In genomic region chr7:98281757-98282652, GRCh38 we compare ENCODE assay signal across 8 cellular contexts. TPM values are rescaled to one million over a fixed set of nuclear protein-coding genes. Genes with fewer than 3 reads are reported as not detected.
A peak's percentile ranks its signal among the peaks of the same experiment; 100 is the strongest.
DNase-seq lines count a peak whose midpoint lies in the region; ATAC-seq, FAIRE-seq and TF ChIP-seq lines count a peak whose summit lies in the region.

No MANE protein-coding gene starts in this region.

- FAIRE-seq in K562 (lab: Jason Lieb, UNC): no peak
- FAIRE-seq in HepG2 (lab: Jason Lieb, UNC): no peak

- H3K4me1 ChIP-seq in K562 (replicated peaks in 1 of 2; ENCODE audit: control insufficient read depth in 2 of 2, insufficient read depth in 2 of 2, low read length in 2 of 2) (peaks cover 11 to 57% of the 10 kb centered on the region in 2 experiments; a peak in 4 of 5 replicates), HepG2 (ENCODE audit: insufficient read depth, low read length) (peaks cover 76% of the 10 kb centered on the region)

- H3K27me3 ChIP-seq in H7 (ENCODE audit: control insufficient read depth, insufficient read depth, low read length) (no peaks in the 10 kb centered on the region; the same call in 1 of the 2 replicates), K562 (ENCODE audit: control insufficient read depth in 2 of 2, insufficient read depth in 2 of 2, low read length in 2 of 2) (peaks cover 0 to 18% of the 10 kb centered on the region in 2 experiments; a peak in 2 of 5 replicates), HepG2 (ENCODE audit: control insufficient read depth in 1 of 2, insufficient read depth in 2 of 2, low read length in 2 of 2) (no peaks in the 10 kb centered on the region; a peak in 1 of 5 replicates)

- BruUV-seq in K562 (replicated peaks; lab: Mats Ljungman, UMichigan) (no TSS peak), HepG2 (replicated peaks; lab: Mats Ljungman, UMichigan) (no TSS peak)

- H3K27ac Mint-ChIP-seq in stimulated activated memory B cell treated with anti-CD40 and anti-IgM and Interleukin-4, amounts not matched to agents 10 μg/mL and 1 μg/mL and 100 μg/mL, for 72 hours: peak overlapping the region; percentile 93

- TF ChIP-seq EP300 in K562 (IDR thresholded peaks at IDR 0.05; ENCODE audit: low read length): no peak
- TF ChIP-seq EP300 in HepG2 (IDR thresholded peaks at IDR 0.05; ENCODE audit: low read depth in 2 of 2, low read length in 2 of 2): no peak
- no peak for TF ChIP-seq EP300 in HepG2 (CRISPR knock-in tag; IDR thresholded peaks at IDR 0.05; ENCODE audit: borderline replicate concordance)

- H3K4me1 Mint-ChIP-seq in stimulated activated memory B cell treated with anti-CD40 and anti-IgM and Interleukin-4, amounts not matched to agents 10 μg/mL and 1 μg/mL and 100 μg/mL, for 72 hours: peaks cover 40% of the 10 kb centered on the region

- TF ChIP-seq RAD21 in K562 (CRISPR knock-in tag; conservative IDR thresholded peaks at IDR 0.05 in 1 of 2, IDR thresholded peaks at IDR 0.05 in 1 of 2) (no peak), HepG2 (CRISPR knock-in tag; IDR thresholded peaks at IDR 0.05) (no peak)

- H3K9me3 Mint-ChIP-seq in stimulated activated memory B cell treated with anti-CD40 and anti-IgM and Interleukin-4, amounts not matched to agents 10 μg/mL and 1 μg/mL and 100 μg/mL, for 72 hours: no peaks in the 10 kb centered on the region

- H3K36me3 Mint-ChIP-seq in stimulated activated memory B cell treated with anti-CD40 and anti-IgM and Interleukin-4, amounts not matched to agents 10 μg/mL and 1 μg/mL and 100 μg/mL, for 72 hours: peaks cover 20% of the 10 kb centered on the region

- POLR2A ChIA-PET in K562 (lab: Yijun Ruan, JAX): no interaction called here
- POLR2A ChIA-PET in HepG2 (lab: Yijun Ruan, JAX): interaction anchor here (1.1 kb wide), 1 partner anchor 12 kb away, joined by 3 read pairs; no protein-coding TSS in a partner anchor

- H3K4me3 ChIP-seq in H7 (ENCODE audit: insufficient read depth, low read depth, low read length): peak overlapping the region; percentile 70
- peak overlapping the region; percentile 68 for H3K4me3 ChIP-seq in K562
- peak overlapping the region; percentile 65 to 85 (median 77) for H3K4me3 ChIP-seq in HepG2 (replicated peaks in 1 of 3; ENCODE audit: insufficient read depth in 1 of 3, low read depth in 2 of 3, low read length in 3 of 3)

- CTCF ChIA-PET in K562 (lab: Yijun Ruan, JAX; ENCODE audit: low intra/inter-chr PET ratio): no interaction called here
- CTCF ChIA-PET in HepG2 (lab: Yijun Ruan, JAX; ENCODE audit: low intra/inter-chr PET ratio, low total read pairs): no interaction called here

- ATAC-seq in GM18517 (IDR thresholded peaks at IDR 0.05; ENCODE audit: unreplicated experiment): peak; percentile 39
- peak; percentile 20 for ATAC-seq in K562
- ATAC-seq in HepG2: no peak
- ATAC-seq in stimulated activated memory B cell treated with anti-CD40 and anti-IgM and Interleukin-4, amounts not matched to agents 10 μg/mL and 1 μg/mL and 100 μg/mL, for 72 hours: peak; percentile 56

- TF ChIP-seq CTCF in K562 (IDR thresholded peaks at IDR 0.05 in 2 of 3, conservative IDR thresholded peaks at IDR 0.05 in 1 of 3; ENCODE audit: insufficient read depth in 2 of 3, low read depth in 1 of 3, low read length in 3 of 3): no peak
- no peak for TF ChIP-seq CTCF in HepG2 (CRISPR knock-in tag; IDR thresholded peaks at IDR 0.05)

- in situ Hi-C loops in K562 (cut with MboI) (loop anchor here (5.0 kb wide), 1 partner anchor 45 kb away; no protein-coding TSS in a partner anchor), HepG2 (cut with HindIII; ENCODE audit: extremely low pct_ligation_motif_present, low pct_unique_long_range_greater_than_20kb) (loop anchor here (5.0 kb wide), 1 partner anchor 135 kb away; no protein-coding TSS in a partner anchor)

- no peaks in the 10 kb centered on the region for H3K27me3 Mint-ChIP-seq in stimulated activated memory B cell treated with anti-CD40 and anti-IgM and Interleukin-4, amounts not matched to agents 10 μg/mL and 1 μg/mL and 100 μg/mL, for 72 hours

- H3K9me1 ChIP-seq in K562 (ENCODE audit: control insufficient read depth, insufficient read depth, low read length): no peaks in the 10 kb centered on the region

- H3K9me3 ChIP-seq in K562 (replicated peaks; ENCODE audit: control insufficient read depth, insufficient read depth, low read depth, low read length) (no peaks in the 10 kb centered on the region), HepG2 (ENCODE audit: low read length) (no peaks in the 10 kb centered on the region)

- H3K36me3 ChIP-seq in H7 (replicated peaks; ENCODE audit: control insufficient read depth, insufficient read depth, low read length) (no peaks in the 10 kb centered on the region), K562 (ENCODE audit: control insufficient read depth, insufficient read depth, low read length) (peaks cover 16% of the 10 kb centered on the region; the same call in 2 of the 3 replicates), HepG2 (replicated peaks in 1 of 2; ENCODE audit: control insufficient read depth in 1 of 2, insufficient read depth in 2 of 2, low read length in 2 of 2) (peaks cover 0 to 1% of the 10 kb centered on the region in 2 experiments; a peak in 2 of 5 replicates)

- peak overlapping the region; percentile 68; the same call in 2 of the 3 replicates for H3K27ac ChIP-seq in K562 (ENCODE audit: extremely low read depth, low read depth, low read length)
- peak overlapping the region; percentile 68 for H3K27ac ChIP-seq in HepG2 (ENCODE audit: extremely low read length, insufficient read depth, low read length)

- intact Hi-C loops in K562 (cut with micrococcal nuclease): no loop called here
- intact Hi-C loops in HepG2 (cut with micrococcal nuclease; ENCODE audit: unreplicated experiment): no loop called here

- peak overlapping the region; percentile 79 to 91; a peak in 3 of 4 replicates for H3K9ac ChIP-seq in K562 (ENCODE audit: insufficient read depth in 1 of 2, low read depth in 2 of 2, low read length in 2 of 2)
- peak overlapping the region; percentile 89 for H3K9ac ChIP-seq in HepG2 (ENCODE audit: insufficient read depth, low read depth, low read length)

- peaks cover 5% of the 10 kb centered on the region; the same call in 1 of the 2 replicates for H4K20me1 ChIP-seq in K562 (replicated peaks; ENCODE audit: control insufficient read depth, insufficient read depth, low read length)
- peaks cover 21% of the 10 kb centered on the region; the same call in 1 of the 2 replicates for H4K20me1 ChIP-seq in HepG2 (ENCODE audit: insufficient read depth, low read length)

- WGBS in K562 (ENCODE audit: insufficient coverage, low coverage, missing lambda C conversion rate): 23% methylated on average over 10 of the region's 80 CpGs
- 0% methylated on average over 2 of the region's 80 CpGs for WGBS in HepG2 (ENCODE audit: low lambda C conversion rate)

- H2AFZ ChIP-seq in K562 (ENCODE audit: low read depth, low read length): no peak overlapping the region
- H2AFZ ChIP-seq in HepG2 (ENCODE audit: low read length): no peak overlapping the region

- H3K79me2 ChIP-seq in K562 (ENCODE audit: control insufficient read depth, insufficient read depth, low read length): peaks cover 21% of the 10 kb centered on the region
- peaks cover 42% of the 10 kb centered on the region for H3K79me2 ChIP-seq in HepG2 (ENCODE audit: insufficient read depth, low read length)

- peak overlapping the region; percentile 86 for H3K4me3 Mint-ChIP-seq in stimulated activated memory B cell treated with anti-CD40 and anti-IgM and Interleukin-4, amounts not matched to agents 10 μg/mL and 1 μg/mL and 100 μg/mL, for 72 hours

- DNase-seq in H7 (peak; percentile 84), NCI-H69 (lab: John Stamatoyannopoulos, UW) (peak; percentile 59), K562 (ENCODE audit: extremely low read depth in 1 of 4, low spot score in 3 of 4) (peak in 3 of 4 experiments; percentile 26 to 45 (median 44)), HepG2 (ENCODE audit: low spot score) (no peak), DMS153 (lab: John Stamatoyannopoulos, UW) (no peak), NCI-H1105 treated with DMSO at 0.1 percent for 48 hours (lab: John Stamatoyannopoulos, UW) (no peak)

- TF ChIP-seq POLR2A in K562 (conservative IDR thresholded peaks at IDR 0.05) (no peak), HepG2 (IDR thresholded peaks at IDR 0.05; ENCODE audit: insufficient read depth in 1 of 2, low read depth in 2 of 2, low read length in 2 of 2) (no peak)

- peak overlapping the region; percentile 80 for H3K4me2 ChIP-seq in K562 (ENCODE audit: insufficient read depth, low read length)
- peak overlapping the region; percentile 92 for H3K4me2 ChIP-seq in HepG2 (ENCODE audit: low read depth, low read length)

RNA-seq across cellular contexts. Expression of gene BRI3, which starts 0.5 kb away (rescaled TPM):
- 32.8 and 41.7 TPM in 2 replicates for total RNA-seq in H7 (2014; rRNA removed; shearing (Covaris generic))
- total RNA-seq in K562 (2011; cell fraction: chromatin; rRNA removed; ENCODE audit: low replicate concordance): 12.6 and 25.0 TPM in 2 replicates
- total RNA-seq in K562 (2011; cell fraction: nucleolus; rRNA removed): 16.4 and 20.8 TPM in 2 replicates
- total RNA-seq in K562 (2011; cell fraction: nucleoplasm; rRNA removed): 21.3 and 23.7 TPM in 2 replicates
- 9.9 and 10.7 TPM in 2 replicates for total RNA-seq in K562 (2014; rRNA removed)
- total RNA-seq in K562 (2014; rRNA removed; fragmentation: Illumina TruSeq; extraction: Trizol): 11.9 and 21.6 TPM in 2 replicates
- total RNA-seq in K562 (2015; rRNA removed; fragmentation: Illumina TruSeq; extraction: Trizol): 29.1 and 29.8 TPM in 2 replicates
- total RNA-seq in K562 (2021): 55.1 and 57.4 TPM in 2 replicates
- 18.6 and 21.3 TPM in 2 replicates for polyA plus RNA-seq in K562 (2011; rRNA removed)
- polyA plus RNA-seq in K562 (2011; cell fraction: cytosol; rRNA removed): 24.1 and 28.7 TPM in 2 replicates
- polyA plus RNA-seq in K562 (2011; cell fraction: nucleus; rRNA removed): 16.2 and 18.7 TPM in 2 replicates
- polyA plus RNA-seq in K562 (2012): 46.4 and 129 TPM in 2 replicates
- 16.9 and 26.0 TPM in 2 replicates for polyA plus RNA-seq in K562 (2014; fragmentation: Illumina TruSeq; extraction: Trizol)
- polyA plus RNA-seq in K562 (2014; fragmentation: Nextera tagmentation; extraction: Ambion mirVana): 1 to 10 TPM; 4.3 to 5.7 TPM
- polyA plus RNA-seq in K562 (2014; rRNA removed): 23.1 and 39.8 TPM in 2 replicates
- polyA minus RNA-seq in K562 (2011; rRNA and poly(A)+ RNA removed): 8.9 and 9.1 TPM in 2 replicates
- polyA minus RNA-seq in K562 (2011; cell fraction: cytosol; rRNA and poly(A)+ RNA removed): 8.2 and 13.9 TPM in 2 replicates
- polyA minus RNA-seq in K562 (2011; cell fraction: nucleus; rRNA and poly(A)+ RNA removed): 9.2 and 11.0 TPM in 2 replicates
- 37.2 and 54.0 TPM in 2 replicates for total RNA-seq in HepG2 (2016; rRNA removed; fragmentation: Illumina TruSeq; extraction: Trizol)
- 362 and 379 TPM in 2 replicates for total RNA-seq in HepG2 (2016; cell fraction: cytosol; rRNA removed; fragmentation: Illumina TruSeq; extraction: Trizol; ENCODE audit: low read depth)
- 32.4 and 58.8 TPM in 2 replicates for total RNA-seq in HepG2 (2016; cell fraction: insoluble cytoplasmic fraction; rRNA removed; fragmentation: Illumina TruSeq; extraction: Trizol)
- total RNA-seq in HepG2 (2016; cell fraction: membrane; rRNA removed; fragmentation: Illumina TruSeq; extraction: Trizol): 234 and 253 TPM in 2 replicates
- total RNA-seq in HepG2 (2016; cell fraction: nucleus; rRNA removed; fragmentation: Illumina TruSeq; extraction: Trizol): 25.6 and 29.4 TPM in 2 replicates
- 103 and 113 TPM in 2 replicates for polyA plus RNA-seq in HepG2 (2011; rRNA removed)
- 80.0 TPM in 2 replicates for polyA plus RNA-seq in HepG2 (2011; cell fraction: cytosol; rRNA removed)
- polyA plus RNA-seq in HepG2 (2011; cell fraction: nucleus; rRNA removed): 27.5 and 33.8 TPM in 2 replicates
- polyA plus RNA-seq in HepG2 (2012): 83.2 and 95.1 TPM in 2 replicates
- 889 and 952 TPM in 2 replicates for polyA plus RNA-seq in HepG2 (2016; cell fraction: cytosol; fragmentation: Illumina TruSeq; extraction: Trizol; ENCODE audit: low read depth)
- 61.2 and 81.9 TPM in 2 replicates for polyA plus RNA-seq in HepG2 (2016; cell fraction: insoluble cytoplasmic fraction; fragmentation: Illumina TruSeq; extraction: Trizol; ENCODE audit: low read depth)
- 488 and 495 TPM in 2 replicates for polyA plus RNA-seq in HepG2 (2016; cell fraction: membrane; fragmentation: Illumina TruSeq; extraction: Trizol; ENCODE audit: low read depth)
- polyA plus RNA-seq in HepG2 (2016; cell fraction: nucleus; fragmentation: Illumina TruSeq; extraction: Trizol; ENCODE audit: insufficient read depth, low read depth): 59.1 and 78.9 TPM in 2 replicates
- polyA minus RNA-seq in HepG2 (2011; rRNA and poly(A)+ RNA removed; ENCODE audit: low replicate concordance): 61.6 and 63.3 TPM in 2 replicates
- polyA minus RNA-seq in HepG2 (2011; cell fraction: cytosol; rRNA and poly(A)+ RNA removed): 27.4 and 34.8 TPM in 2 replicates
- 22.8 and 23.6 TPM in 2 replicates for polyA minus RNA-seq in HepG2 (2011; cell fraction: nucleus; rRNA and poly(A)+ RNA removed)

RNA-seq across cellular contexts. Expression of gene TECPR1, which starts 30.0 kb away (rescaled TPM):
- total RNA-seq in H7 (2014; rRNA removed; shearing (Covaris generic)): 12.7 and 13.7 TPM in 2 replicates
- total RNA-seq in K562 (2011; cell fraction: chromatin; rRNA removed; ENCODE audit: low replicate concordance): 19.4 and 31.8 TPM in 2 replicates
- total RNA-seq in K562 (2011; cell fraction: nucleolus; rRNA removed): 12.4 and 19.8 TPM in 2 replicates
- 15.6 and 16.7 TPM in 2 replicates for total RNA-seq in K562 (2011; cell fraction: nucleoplasm; rRNA removed)
- total RNA-seq in K562 (2014; rRNA removed) (7.7 and 8.7 TPM in 2 replicates), K562 (2014; rRNA removed; fragmentation: Illumina TruSeq; extraction: Trizol) (2.1 and 4.1 TPM in 2 replicates), K562 (2015; rRNA removed; fragmentation: Illumina TruSeq; extraction: Trizol) (3.4 and 4.2 TPM in 2 replicates), K562 (2021) (10.5 and 15.0 TPM in 2 replicates), HepG2 (2016; rRNA removed; fragmentation: Illumina TruSeq; extraction: Trizol) (6.3 and 8.3 TPM in 2 replicates)
- polyA plus RNA-seq in K562 (2011; rRNA removed) (1.2 and 2.6 TPM in 2 replicates), K562 (2014; fragmentation: Illumina TruSeq; extraction: Trizol) (2.2 and 3.4 TPM in 2 replicates), K562 (2014; fragmentation: Nextera tagmentation; extraction: Ambion mirVana) (under 1 TPM; 0.17 to 0.18 TPM), K562 (2014; rRNA removed) (4.4 and 6.2 TPM in 2 replicates), HepG2 (2011; rRNA removed) (2.3 and 2.5 TPM in 2 replicates)
- polyA plus RNA-seq in K562 (2011; cell fraction: cytosol; rRNA removed): 0.83 and 1.5 TPM in 2 replicates
- 4.3 and 6.8 TPM in 2 replicates for polyA plus RNA-seq in K562 (2011; cell fraction: nucleus; rRNA removed)
- polyA plus RNA-seq in K562 (2012): 4.8 and 11.1 TPM in 2 replicates
- polyA minus RNA-seq in K562 (2011; rRNA and poly(A)+ RNA removed): 1.8 and 2.0 TPM in 2 replicates
- 3.1 and 6.8 TPM in 2 replicates for polyA minus RNA-seq in K562 (2011; cell fraction: cytosol; rRNA and poly(A)+ RNA removed)
- 3.4 and 4.3 TPM in 2 replicates for polyA minus RNA-seq in K562 (2011; cell fraction: nucleus; rRNA and poly(A)+ RNA removed)
- total RNA-seq in HepG2 (2016; cell fraction: cytosol; rRNA removed; fragmentation: Illumina TruSeq; extraction: Trizol; ENCODE audit: low read depth): 1.5 and 2.3 TPM in 2 replicates
- 5.7 and 9.5 TPM in 2 replicates for total RNA-seq in HepG2 (2016; cell fraction: insoluble cytoplasmic fraction; rRNA removed; fragmentation: Illumina TruSeq; extraction: Trizol)
- 2.0 and 2.8 TPM in 2 replicates for total RNA-seq in HepG2 (2016; cell fraction: membrane; rRNA removed; fragmentation: Illumina TruSeq; extraction: Trizol)
- total RNA-seq in HepG2 (2016; cell fraction: nucleus; rRNA removed; fragmentation: Illumina TruSeq; extraction: Trizol): 10.0 and 10.5 TPM in 2 replicates
- 1.4 and 2.3 TPM in 2 replicates for polyA plus RNA-seq in HepG2 (2011; cell fraction: cytosol; rRNA removed)
- polyA plus RNA-seq in HepG2 (2011; cell fraction: nucleus; rRNA removed): 15.9 and 17.4 TPM in 2 replicates
- 4.7 and 7.6 TPM in 2 replicates for polyA plus RNA-seq in HepG2 (2012)
- 0.37 and 0.40 TPM in 2 replicates for polyA plus RNA-seq in HepG2 (2016; cell fraction: cytosol; fragmentation: Illumina TruSeq; extraction: Trizol; ENCODE audit: low read depth)
- polyA plus RNA-seq in HepG2 (2016; cell fraction: insoluble cytoplasmic fraction; fragmentation: Illumina TruSeq; extraction: Trizol; ENCODE audit: low read depth): 2.7 and 2.9 TPM in 2 replicates
- 0.61 and 0.71 TPM in 2 replicates for polyA plus RNA-seq in HepG2 (2016; cell fraction: membrane; fragmentation: Illumina TruSeq; extraction: Trizol; ENCODE audit: low read depth)
- polyA plus RNA-seq in HepG2 (2016; cell fraction: nucleus; fragmentation: Illumina TruSeq; extraction: Trizol; ENCODE audit: insufficient read depth, low read depth): 15.6 and 16.9 TPM in 2 replicates
- 2.3 and 6.5 TPM in 2 replicates for polyA minus RNA-seq in HepG2 (2011; rRNA and poly(A)+ RNA removed; ENCODE audit: low replicate concordance)
- polyA minus RNA-seq in HepG2 (2011; cell fraction: cytosol; rRNA and poly(A)+ RNA removed): 2.5 and 4.0 TPM in 2 replicates
- 5.9 and 7.1 TPM in 2 replicates for polyA minus RNA-seq in HepG2 (2011; cell fraction: nucleus; rRNA and poly(A)+ RNA removed)

Comparison
In these comparisons a context has a peak if more than half of its experiments do, and no peak if none do; other contexts are left out.
1. DNase-seq: peak in H7 (single experiment), NCI-H69 (single experiment) and K562 (3 of 4); none in HepG2 (single experiment), DMS153 (single experiment) and NCI-H1105 treated with DMSO at 0.1 percent for 48 hours (single experiment).
2. Peak in every context shown above with its lines, with median percentiles within 50 percentile points of each other: H3K4me3 ChIP-seq.